22 cellular contexts compared by ENCODE assay signal in the genomic region with DNA sequence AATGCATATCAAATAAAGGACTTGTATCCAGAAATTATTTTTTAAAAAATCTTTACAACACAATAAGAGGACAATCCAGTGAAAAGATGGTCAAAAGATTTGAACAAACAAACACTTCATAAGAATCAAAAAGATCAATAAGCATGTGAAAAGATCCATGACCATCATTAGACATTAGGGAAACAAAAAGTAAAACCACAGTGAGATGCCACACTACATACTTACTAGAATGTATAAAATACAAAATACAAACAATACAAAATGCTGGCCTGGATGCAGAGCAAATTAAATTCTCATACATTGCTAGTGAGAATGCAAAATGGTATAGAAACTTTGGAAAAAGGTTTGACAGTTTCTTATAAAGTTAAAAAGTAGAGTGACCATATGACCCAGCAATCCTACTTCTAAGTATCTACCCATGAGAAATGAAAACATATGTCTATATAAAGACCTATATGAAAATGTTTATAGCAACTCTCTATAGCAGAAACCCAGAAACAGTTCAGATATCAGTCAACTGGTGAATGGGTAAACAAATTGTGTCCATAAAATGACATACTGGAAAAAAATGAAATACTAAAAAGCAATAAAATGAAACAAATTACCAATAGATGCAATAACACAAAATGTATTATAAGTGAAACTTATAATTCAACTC.
A peak's percentile ranks its signal among the peaks of the same experiment; 100 is the strongest.
DNase-seq lines count a peak whose midpoint lies in the region; ATAC-seq and TF ChIP-seq lines count a peak whose summit lies in the region.
"Had no signal": no experiment of that assay in that cellular context is flagged by ENCODE, and none has a peak within 500 bp of the region (broad histone marks: within the 10 kb centered on the region; RNA-seq: fewer than 3 reads in every experiment).

No MANE protein-coding gene starts in this region.

- no peaks in the 10 kb centered on the region for H3K36me3 ChIP-seq in ACC112 (ENCODE audit: insufficient read depth, low read length)
- H3K36me3 ChIP-seq in SJCRH30 = no peaks in the 10 kb centered on the region

- H3K27me3 Mint-ChIP-seq in activated T-helper 2 cell treated with anti-CD3 and anti-CD28 coated beads, Interferon-gamma antibody, Interleukin-2, Interleukin-4, amounts not matched to agents 10 μg/mL and 5 μg/mL and 100 μg/mL, durations not matched to agents 14 hours and 24 hours and 36 hours (ENCODE audit: low read depth) = no peaks in the 10 kb centered on the region
- no peaks in the 10 kb centered on the region for H3K27me3 Mint-ChIP-seq in mesothelial cell of epicardium (ENCODE audit: low read depth)

- H3K9me3 ChIP-seq in SJCRH30 (replicated peaks) = peaks cover 7% of the 10 kb centered on the region; the same call in 1 of the 2 replicates

- H3K27ac ChIP-seq in ACC112 (ENCODE audit: low read depth, low read length) (peak overlapping the region; percentile 9; the same call in 1 of the 2 replicates), SJCRH30 (no peak overlapping the region)
- H3K27ac ChIP-seq: C4-2B had no signal

- no peak overlapping the region for H3K4me3 Mint-ChIP-seq in activated T-helper 2 cell treated with anti-CD3 and anti-CD28 coated beads, Interferon-gamma antibody, Interleukin-2, Interleukin-4, amounts not matched to agents 10 μg/mL and 5 μg/mL and 100 μg/mL, durations not matched to agents 14 hours and 24 hours and 36 hours (ENCODE audit: low read depth)
- no peak overlapping the region for H3K4me3 Mint-ChIP-seq in mesothelial cell of epicardium

- H3K4me1 ChIP-seq in ACC112 (ENCODE audit: control insufficient read depth, insufficient read depth, low read length, unreplicated experiment) (peaks cover 30% of the 10 kb centered on the region), SJCRH30 (no peaks in the 10 kb centered on the region)

- H3K79me2 ChIP-seq in ACC112 (ENCODE audit: control insufficient read depth, insufficient read depth, low read length, unreplicated experiment) = peaks cover 63% of the 10 kb centered on the region

- no peak for TF ChIP-seq CTCF in mesothelial cell of epicardium (IDR thresholded peaks at IDR 0.05; ENCODE audit: unreplicated experiment)

- H2AFZ ChIP-seq in ACC112 (ENCODE audit: low read length, unreplicated experiment) = no peak overlapping the region

- peaks cover 50% of the 10 kb centered on the region for H3K4me1 Mint-ChIP-seq in activated T-helper 2 cell treated with anti-CD3 and anti-CD28 coated beads, Interferon-gamma antibody, Interleukin-2, Interleukin-4, amounts not matched to agents 10 μg/mL and 5 μg/mL and 100 μg/mL, durations not matched to agents 14 hours and 24 hours and 36 hours (ENCODE audit: low read depth)
- H3K4me1 Mint-ChIP-seq in mesothelial cell of epicardium = peaks cover 5% of the 10 kb centered on the region

- H3K27ac Mint-ChIP-seq in activated T-helper 2 cell treated with anti-CD3 and anti-CD28 coated beads, Interferon-gamma antibody, Interleukin-2, Interleukin-4, amounts not matched to agents 10 μg/mL and 5 μg/mL and 100 μg/mL, durations not matched to agents 14 hours and 24 hours and 36 hours = peak overlapping the region; percentile 49
- H3K27ac Mint-ChIP-seq in mesothelial cell of epicardium = no peak overlapping the region

- H3K4me3 ChIP-seq in ACC112 (ENCODE audit: low read depth, low read length) = 0 out of 2 replicates have a peak overlapping the region, but pooled peaks have one; percentile 13
- no peak overlapping the region for H3K4me3 ChIP-seq in SJCRH30

- H3K27me3 ChIP-seq in ACC112 (ENCODE audit: insufficient read depth, low read length) (no peaks in the 10 kb centered on the region), SJCRH30 (no peaks in the 10 kb centered on the region)

- ATAC-seq in GM18519 (IDR thresholded peaks at IDR 0.05; ENCODE audit: low FRiP score, unreplicated experiment) (peak; percentile 46), HG03439 (IDR thresholded peaks at IDR 0.05; ENCODE audit: unreplicated experiment) (peak; percentile 66)
- ATAC-seq: HepG2, PC-3, SK-N-SH treated with all-trans-retinoic acid at 6 μM for 48 hours had no signal

- peaks cover 62% of the 10 kb centered on the region for H3K36me3 Mint-ChIP-seq in activated T-helper 2 cell treated with anti-CD3 and anti-CD28 coated beads, Interferon-gamma antibody, Interleukin-2, Interleukin-4, amounts not matched to agents 10 μg/mL and 5 μg/mL and 100 μg/mL, durations not matched to agents 14 hours and 24 hours and 36 hours (ENCODE audit: low read depth)
- H3K36me3 Mint-ChIP-seq in mesothelial cell of epicardium = peaks cover 34% of the 10 kb centered on the region

- DNase-seq in activated T-helper 2 cell treated with anti-CD3 and anti-CD28 coated beads, Interferon-gamma antibody, Interleukin-2, Interleukin-4, amounts not matched to agents 10 μg/mL and 5 μg/mL and 100 μg/mL, durations not matched to agents 14 hours and 24 hours and 36 hours (ENCODE audit: low spot score) = no peak
- DNase-seq in SW 1271 (lab: John Stamatoyannopoulos, UW) (no peak), mesothelial cell of epicardium (ENCODE audit: low spot score in 2 of 2, unreplicated experiment in 2 of 2) (no peak), DMS53 (lab: John Stamatoyannopoulos, UW) (no peak), SJCRH30 (no peak)
- DNase-seq: ACHN, DND-41, KG1, NCI-H1417, NCI-H187, NCI-H2107, NCI-H2227 treated with DMSO at 0.1 percent for 48 hours, NCI-H524 treated with DMSO at 0.1 percent for 48 hours, PC-3, RPMI8226, SHP77 treated with DMSO at 0.1 percent for 48 hours had no signal

- peaks cover 28% of the 10 kb centered on the region for H3K9me3 Mint-ChIP-seq in activated T-helper 2 cell treated with anti-CD3 and anti-CD28 coated beads, Interferon-gamma antibody, Interleukin-2, Interleukin-4, amounts not matched to agents 10 μg/mL and 5 μg/mL and 100 μg/mL, durations not matched to agents 14 hours and 24 hours and 36 hours
- H3K9me3 Mint-ChIP-seq in mesothelial cell of epicardium = peaks cover 25% of the 10 kb centered on the region

- intact Hi-C loops in activated T-helper 2 cell treated with anti-CD3 and anti-CD28 coated beads, Interferon-gamma antibody, Interleukin-2, Interleukin-4, amounts not matched to agents 10 μg/mL and 5 μg/mL and 100 μg/mL, durations not matched to agents 14 hours and 24 hours and 36 hours (cut with micrococcal nuclease) = loop anchor here (2.0 kb wide), 1 partner anchor 122 kb away; no protein-coding TSS in a partner anchor
